In the genomic region with DNA sequence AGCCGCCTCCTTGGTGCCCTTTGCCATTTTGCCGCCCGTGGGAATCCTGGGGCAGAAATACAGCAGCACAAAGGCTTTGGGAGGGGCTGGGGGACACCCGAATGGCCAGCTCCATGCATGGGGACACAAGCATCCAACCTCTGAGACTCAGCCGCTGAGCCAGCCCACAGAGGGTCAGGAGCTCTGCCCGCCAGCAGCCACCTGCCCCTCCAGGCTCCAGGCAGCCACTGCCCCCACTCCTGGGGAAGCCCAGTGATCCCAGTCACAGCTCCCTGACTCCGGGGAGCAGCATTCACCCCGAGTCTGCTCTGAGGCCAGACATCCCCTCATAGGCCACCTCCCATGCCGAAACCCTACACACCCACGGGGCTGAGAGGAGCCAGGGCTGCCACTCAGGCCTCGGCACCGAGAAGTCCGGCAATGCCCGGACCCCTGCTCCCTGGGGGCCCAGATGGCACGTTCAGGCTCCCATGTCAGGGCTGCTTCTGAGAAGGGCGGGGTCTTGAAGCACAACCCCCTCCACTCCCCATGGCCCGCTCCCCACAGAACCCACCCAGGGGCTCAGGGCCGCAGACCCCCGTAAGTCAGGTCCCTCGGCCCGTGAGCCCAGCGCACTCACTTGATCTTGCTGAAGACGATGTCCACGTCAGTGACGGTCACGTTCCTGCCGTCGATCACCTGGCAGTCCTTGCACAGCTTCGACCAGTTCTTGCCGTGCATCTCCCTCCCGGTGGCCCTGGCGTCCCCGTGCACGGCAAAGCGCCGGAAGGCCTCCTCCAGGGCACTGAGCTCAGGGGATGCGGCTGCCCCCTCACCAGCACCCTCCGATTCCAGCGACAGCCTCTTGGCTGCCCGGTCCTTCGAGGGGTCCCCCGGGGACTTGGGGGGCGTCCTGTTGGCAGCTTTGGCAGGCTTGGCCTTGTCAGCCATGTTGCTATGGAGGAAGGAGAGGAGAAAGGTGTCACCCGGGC, we compare ENCODE assay signal across 11 cellular contexts. TPM values are rescaled to one million over a fixed set of nuclear protein-coding genes. Genes with fewer than 3 reads are reported as not detected.
DNase-seq lines count a peak whose midpoint lies in the region; FAIRE-seq and TF ChIP-seq lines count a peak whose summit lies in the region.
"Had no signal": no experiment of that assay in that cellular context is flagged by ENCODE, and none has a peak within 500 bp of the region (broad histone marks: within the 10 kb centered on the region; RNA-seq: fewer than 3 reads in every experiment).

No MANE protein-coding gene starts in this region.

- no peak for FAIRE-seq in GM12892 (lab: Jason Lieb, UNC)

- POLR2A ChIA-PET in GM10248 (lab: Yijun Ruan, JAX): no interaction called here

- no peak for TF ChIP-seq CTCF in GM10248 (IDR thresholded peaks at IDR 0.05; ENCODE audit: control extremely low read depth, extremely low read depth, low read depth, missing control alignments)

- DNase-seq in D341Med (ENCODE audit: low spot score) (peak; percentile 34), GM12892 (ENCODE audit: insufficient read length) (peak; percentile 17), head of caudate nucleus (peak in 27 of 42 donors; percentile 1 to 45 (median 12)), posterior vena cava (ENCODE audit: low spot score) (peak; percentile 66), GM10248 (ENCODE audit: extremely low spot score) (no peak), hepatic stellate cell (ENCODE audit: low spot score) (no peak), OCI-M2 (lab: John Stamatoyannopoulos, UW; ENCODE audit: unreplicated experiment) (no peak)
- DNase-seq: DND-41; effector CD4-positive, alpha-beta T cell; NCI-H1436; NCI-H748 treated with DMSO at 0.1 percent for 48 hours had no signal

- TF ChIP-seq POLR2A in GM12892 (IDR thresholded peaks at IDR 0.05; ENCODE audit: low read depth, low read length): no peak

- CTCF ChIA-PET in GM10248 (lab: Yijun Ruan, JAX): no interaction called here

- intact Hi-C loops in head of caudate nucleus (cut with DNase I): no loop called here
- intact Hi-C loops in posterior vena cava (cut with DNase I): no loop called here

RNA-seq across cellular contexts. Expression of a gene that starts 15.7 kb away (rescaled TPM):
- 0.40 TPM for polyA plus RNA-seq in GM12892 (2012; ENCODE audit: missing spikeins)
- total RNA-seq in posterior vena cava: 10 to 100 TPM in 1 of 2 donors, 1 to 10 TPM in 1; 9.8 to 10.8 TPM

Comparison
In these comparisons a context has a peak if more than half of its experiments do, and no peak if none do; other contexts are left out.
1. DNase-seq: peak in D341Med (single experiment), GM12892 (single experiment), head of caudate nucleus (27 of 42) and posterior vena cava (single experiment); none in GM10248 (single experiment), hepatic stellate cell (single experiment) and OCI-M2 (single experiment).